Comparison of ENCODE assay signal across 16 cellular contexts in genomic region chr20:35888659-35889058, GRCh38.
DNase-seq lines count a peak whose midpoint lies in the region; ATAC-seq and TF ChIP-seq lines count a peak whose summit lies in the region.
"Had no signal": no experiment of that assay in that cellular context is flagged by ENCODE, and none has a peak within 500 bp of the region (broad histone marks: within the 10 kb centered on the region; RNA-seq: fewer than 3 reads in every experiment).

No MANE protein-coding gene starts in this region.

- dilution Hi-C loops in IMR-90 (cut with HindIII; ENCODE audit: low sequenced_read_pairs, unreplicated experiment), result no loop called here

- POLR2A ChIA-PET in IMR-90 (lab: Charles Lee; ENCODE audit: unreplicated experiment), result no interaction called here

- TF ChIP-seq RAD21 in IMR-90 (IDR thresholded peaks at IDR 0.05; ENCODE audit: low read length), result no peak

- H3K4me2 ChIP-seq in IMR-90 (ENCODE audit: low read depth, low read length), result no peak overlapping the region
- H3K4me2 ChIP-seq: BLaER1 had no signal

- peaks cover 4% of the 10 kb centered on the region for H3K36me3 Mint-ChIP-seq in activated naive CD8-positive, alpha-beta T cell treated with anti-CD3 and anti-CD28 coated beads for 36 hours
- H3K36me3 Mint-ChIP-seq in activated naive CD8-positive, alpha-beta T cell treated with anti-CD3 and anti-CD28 coated beads, Interleukin-2, amount 50 U/mL, for 24 hours (ENCODE audit: low read depth), result peaks cover 21% of the 10 kb centered on the region
- H3K36me3 Mint-ChIP-seq in stimulated activated effector memory CD8-positive, alpha-beta T cell treated with anti-CD3 and anti-CD28 coated beads, Interleukin-12 subunit alpha, Interleukin-12 subunit beta, amount 100 ng/mL, for 72 hours, result peaks cover 66% of the 10 kb centered on the region

- intact Hi-C loops in IMR-90 (cut with micrococcal nuclease), result loop anchor here (10.0 kb wide), 1 partner anchor 184 kb away; no protein-coding TSS in a partner anchor

- no peak overlapping the region for H3K9ac ChIP-seq in IMR-90 (ENCODE audit: low read depth, low read length)
- H3K9ac ChIP-seq: BLaER1 had no signal

- no peak for TF ChIP-seq POLR2A in IMR-90 (IDR thresholded peaks at IDR 0.05; ENCODE audit: low read depth, low read length)

- no peak overlapping the region; the same call in 1 of the 2 replicates for H3K18ac ChIP-seq in IMR-90 (ENCODE audit: low read depth, low read length)

- H3K36me3 ChIP-seq in IMR-90 (ENCODE audit: control insufficient read depth, insufficient read depth, low read length), result peaks cover 8% of the 10 kb centered on the region; the same call in 1 of the 2 replicates
- H3K36me3 ChIP-seq: HAP-1 had no signal

- H3K14ac ChIP-seq in IMR-90 (replicated peaks; ENCODE audit: low read depth, low read length), result 0 out of 2 replicates have a peak overlapping the region, but pooled peaks have one; percentile 51

- CTCF ChIA-PET in IMR-90 (lab: Yijun Ruan, JAX), result interaction anchor here (0.6 to 1.7 kb wide), 2 partner anchors 66 to 206 kb away, joined by 3 to 4 read pairs; partner anchors contain the start of gene SCAND1

- H2BK15ac ChIP-seq in IMR-90 (ENCODE audit: low read depth, low read length), result no peak overlapping the region

- peaks cover 4% of the 10 kb centered on the region; the same call in 1 of the 2 replicates for H4K20me1 ChIP-seq in IMR-90 (ENCODE audit: insufficient read depth, low read length)

- H4K91ac ChIP-seq in IMR-90 (ENCODE audit: insufficient read depth, low read depth, low read length), result no peak overlapping the region

- H3K27me3 ChIP-seq in IMR-90 (ENCODE audit: control insufficient read depth, insufficient read depth, low read length), result no peaks in the 10 kb centered on the region
- H3K27me3 ChIP-seq: BLaER1 had no signal

- H4K5ac ChIP-seq in IMR-90 (ENCODE audit: low read depth, low read length), result no peak overlapping the region

- H3K27ac ChIP-seq in IMR-90 (ENCODE audit: insufficient read depth, low read length), result no peak overlapping the region
- H3K27ac ChIP-seq: BLaER1, SK-N-MC had no signal

- peaks cover 12% of the 10 kb centered on the region for H3K4me1 ChIP-seq in IMR-90 (ENCODE audit: control insufficient read depth, insufficient read depth, low read length)
- H3K4me1 ChIP-seq: HAP-1 had no signal

- no peak for ATAC-seq in activated naive CD8-positive, alpha-beta T cell treated with anti-CD3 and anti-CD28 coated beads, Interleukin-2, amount 50 U/mL, for 24 hours
- ATAC-seq in IMR-90 (ENCODE audit: low read depth) (no peak), HG02678 (IDR thresholded peaks at IDR 0.05; ENCODE audit: unreplicated experiment) (no peak)
- peak; percentile 67 for ATAC-seq in stimulated activated effector memory CD8-positive, alpha-beta T cell treated with anti-CD3 and anti-CD28 coated beads, Interleukin-12 subunit alpha, Interleukin-12 subunit beta, amount 100 ng/mL, for 72 hours
- ATAC-seq: Right ventricle myocardium inferior had no signal

- H2BK120ac ChIP-seq in IMR-90 (ENCODE audit: low read depth, low read length), result no peak overlapping the region

- peak overlapping the region; percentile 58 for H3K27ac Mint-ChIP-seq in activated naive CD8-positive, alpha-beta T cell treated with anti-CD3 and anti-CD28 coated beads for 36 hours
- no peak overlapping the region for H3K27ac Mint-ChIP-seq in activated naive CD8-positive, alpha-beta T cell treated with anti-CD3 and anti-CD28 coated beads, Interleukin-2, amount 50 U/mL, for 24 hours
- no peak overlapping the region for H3K27ac Mint-ChIP-seq in stimulated activated effector memory CD8-positive, alpha-beta T cell treated with anti-CD3 and anti-CD28 coated beads, Interleukin-12 subunit alpha, Interleukin-12 subunit beta, amount 100 ng/mL, for 72 hours

- no peak overlapping the region for H3K4me3 Mint-ChIP-seq in activated naive CD8-positive, alpha-beta T cell treated with anti-CD3 and anti-CD28 coated beads for 36 hours
- H3K4me3 Mint-ChIP-seq in activated naive CD8-positive, alpha-beta T cell treated with anti-CD3 and anti-CD28 coated beads, Interleukin-2, amount 50 U/mL, for 24 hours, result no peak overlapping the region
- no peak overlapping the region for H3K4me3 Mint-ChIP-seq in stimulated activated effector memory CD8-positive, alpha-beta T cell treated with anti-CD3 and anti-CD28 coated beads, Interleukin-12 subunit alpha, Interleukin-12 subunit beta, amount 100 ng/mL, for 72 hours

- 0 out of 4 replicates have a peak overlapping the region, but pooled peaks of 1 of the 2 experiments have one; percentile 19 for H4K8ac ChIP-seq in IMR-90 (ENCODE audit: low read depth in 2 of 2, low read length in 2 of 2)

- TF ChIP-seq CTCF in IMR-90 (conservative IDR thresholded peaks at IDR 0.05; ENCODE audit: low read depth, low read length) (no peak), fibroblast of mammary gland (conservative IDR thresholded peaks at IDR 0.05; ENCODE audit: control insufficient read depth, insufficient read depth, low read depth, low read length) (no peak)

- H3K9me3 ChIP-seq in IMR-90 (ENCODE audit: control insufficient read depth, insufficient read depth, low read length), result no peaks in the 10 kb centered on the region
- H3K9me3 ChIP-seq: BLaER1, HAP-1 had no signal

- H3K4ac ChIP-seq in IMR-90 (ENCODE audit: low read depth, low read length), result 0 out of 2 replicates have a peak overlapping the region, but pooled peaks have one; percentile 39

- peaks cover 16% of the 10 kb centered on the region for H3K9me1 ChIP-seq in IMR-90 (ENCODE audit: insufficient read depth, low read length)

- WGBS in IMR-90 (ENCODE audit: extremely low coverage in 2 of 2, insufficient read length in 1 of 2), 2 experiments, result no CpG with 5 or more reads among the region's 1 CpG

- no peak overlapping the region for H3K23ac ChIP-seq in IMR-90 (ENCODE audit: low read depth, low read length)

- BruUV-seq in IMR-90 (replicated peaks; lab: Mats Ljungman, UMichigan), result no TSS peak

- H3K27me3 Mint-ChIP-seq in activated naive CD8-positive, alpha-beta T cell treated with anti-CD3 and anti-CD28 coated beads for 36 hours, result no peaks in the 10 kb centered on the region
- H3K27me3 Mint-ChIP-seq in activated naive CD8-positive, alpha-beta T cell treated with anti-CD3 and anti-CD28 coated beads, Interleukin-2, amount 50 U/mL, for 24 hours, result no peaks in the 10 kb centered on the region

- no peak overlapping the region for H2AK9ac ChIP-seq in IMR-90 (replicated peaks; ENCODE audit: low read depth, low read length, poor library complexity)

- no peak overlapping the region for H3K4me3 ChIP-seq in IMR-90 (ENCODE audit: insufficient read depth, low read depth, low read length)
- H3K4me3 ChIP-seq in fibroblast of mammary gland (ENCODE audit: control insufficient read depth, low read depth, low read length), result no peak overlapping the region
- H3K4me3 ChIP-seq: BLaER1, HAP-1, SK-N-MC had no signal

- H3K79me1 ChIP-seq in IMR-90 (ENCODE audit: low read depth in 1 of 2, low read length in 2 of 2), result peaks cover 14 to 57% of the 10 kb centered on the region in 2 experiments

- H2BK20ac ChIP-seq in IMR-90 (ENCODE audit: low read depth, low read length), result no peak overlapping the region

- peak overlapping the region; percentile 56; the same call in 1 of the 2 replicates for H2AK5ac ChIP-seq in IMR-90 (ENCODE audit: low read depth, low read length)

- in situ Hi-C loops in IMR-90 (cut with MboI; ENCODE audit: low sequenced_read_pairs), result loop anchor here (10.0 kb wide), 1 partner anchor 144 kb away; the partner anchor contains the start of gene RBM39

- peak overlapping the region; percentile 45 for H2BK5ac ChIP-seq in IMR-90 (ENCODE audit: low read depth, low read length, poor library complexity, severe bottlenecking)

- H3K9me3 Mint-ChIP-seq in activated naive CD8-positive, alpha-beta T cell treated with anti-CD3 and anti-CD28 coated beads for 36 hours, result no peaks in the 10 kb centered on the region
- no peaks in the 10 kb centered on the region for H3K9me3 Mint-ChIP-seq in activated naive CD8-positive, alpha-beta T cell treated with anti-CD3 and anti-CD28 coated beads, Interleukin-2, amount 50 U/mL, for 24 hours
- no peaks in the 10 kb centered on the region for H3K9me3 Mint-ChIP-seq in stimulated activated effector memory CD8-positive, alpha-beta T cell treated with anti-CD3 and anti-CD28 coated beads, Interleukin-12 subunit alpha, Interleukin-12 subunit beta, amount 100 ng/mL, for 72 hours

- H3K56ac ChIP-seq in IMR-90 (ENCODE audit: extremely low read depth, insufficient read depth, low read length), result no peak overlapping the region

- H2AFZ ChIP-seq in IMR-90 (replicated peaks; ENCODE audit: low read length, poor library complexity), result no peak overlapping the region

- no peak for DNase-seq in activated naive CD8-positive, alpha-beta T cell treated with anti-CD3 and anti-CD28 coated beads for 36 hours
- no peak for DNase-seq in activated naive CD8-positive, alpha-beta T cell treated with anti-CD3 and anti-CD28 coated beads, Interleukin-2, amount 50 U/mL, for 24 hours
- DNase-seq in IMR-90, result no peak
- DNase-seq in fibroblast of mammary gland (ENCODE audit: low read depth), result peak; percentile 62
- DNase-seq in stimulated activated effector memory CD8-positive, alpha-beta T cell treated with anti-CD3 and anti-CD28 coated beads, Interleukin-12 subunit alpha, Interleukin-12 subunit beta, amount 100 ng/mL, for 72 hours (ENCODE audit: low spot score in 2 of 2), result no peak
- DNase-seq in AG08395 (ENCODE audit: low spot score), result no peak
- DNase-seq: KG1, NCI-H1105, NCI-H1694 treated with DMSO at 0.1 percent for 48 hours, NCI-H446 treated with DMSO at 0.1 percent for 48 hours, NCI-H82 had no signal

- peaks cover 16% of the 10 kb centered on the region for H3K4me1 Mint-ChIP-seq in activated naive CD8-positive, alpha-beta T cell treated with anti-CD3 and anti-CD28 coated beads for 36 hours
- peaks cover 25% of the 10 kb centered on the region for H3K4me1 Mint-ChIP-seq in activated naive CD8-positive, alpha-beta T cell treated with anti-CD3 and anti-CD28 coated beads, Interleukin-2, amount 50 U/mL, for 24 hours
- peaks cover 14% of the 10 kb centered on the region for H3K4me1 Mint-ChIP-seq in stimulated activated effector memory CD8-positive, alpha-beta T cell treated with anti-CD3 and anti-CD28 coated beads, Interleukin-12 subunit alpha, Interleukin-12 subunit beta, amount 100 ng/mL, for 72 hours

TF ChIP-seq in IMR-90, 13 proteins besides CTCF, POLR2A, EP300 and RAD21 (continues in another document):
- TF ChIP-seq USF2 (IDR thresholded peaks at IDR 0.05; ENCODE audit: low read depth, low read length), result no peak
